20 cellular contexts compared by ENCODE assay signal in the genomic region with DNA sequence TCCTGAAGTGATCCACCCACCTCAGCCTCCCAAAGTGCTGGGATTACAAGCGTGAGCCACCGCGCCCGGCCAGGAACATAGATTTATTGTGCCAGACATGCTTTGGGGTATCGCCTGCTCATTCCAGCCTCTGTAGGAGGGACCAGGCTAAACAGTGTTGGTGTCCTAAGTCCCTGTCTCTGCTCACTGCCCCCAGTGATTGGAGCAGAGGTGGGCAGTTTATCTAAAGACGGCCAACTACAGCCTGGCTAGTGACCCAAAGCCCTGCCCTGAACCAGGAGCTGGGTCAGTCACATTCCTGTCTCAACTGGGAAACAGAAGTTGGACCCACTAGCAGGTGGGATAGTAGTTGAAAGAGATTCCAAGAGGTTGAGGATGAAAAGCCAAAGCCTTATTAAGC. TPM values are rescaled to one million over a fixed set of nuclear protein-coding genes. Genes with fewer than 3 reads are reported as not detected.
DNase-seq lines count a peak whose midpoint lies in the region; ATAC-seq, FAIRE-seq and TF ChIP-seq lines count a peak whose summit lies in the region.
"Had no signal": no experiment of that assay in that cellular context is flagged by ENCODE, and none has a peak within 500 bp of the region (broad histone marks: within the 10 kb centered on the region; RNA-seq: fewer than 3 reads in every experiment).

No MANE protein-coding gene starts in this region.

- H3K9me3 Mint-ChIP-seq in activated naive CD8-positive, alpha-beta T cell treated with anti-CD3 and anti-CD28 coated beads, Interleukin-2, amount 50 U/mL, for 24 hours, result no peaks in the 10 kb centered on the region
- no peaks in the 10 kb centered on the region for H3K9me3 Mint-ChIP-seq in activated naive CD8-positive, alpha-beta T cell treated with anti-CD3 and anti-CD28 coated beads for 36 hours
- H3K9me3 Mint-ChIP-seq in Caco-2 (ENCODE audit: unreplicated experiment), result peaks cover 9% of the 10 kb centered on the region
- H3K9me3 Mint-ChIP-seq: CD4-positive, alpha-beta memory T cell; GM23338 had no signal

- H2BK5ac ChIP-seq in trophoblast cell (ENCODE audit: low read depth, low read length, poor library complexity), result no peak overlapping the region

- no peaks in the 10 kb centered on the region for H3K27me3 Mint-ChIP-seq in activated naive CD8-positive, alpha-beta T cell treated with anti-CD3 and anti-CD28 coated beads, Interleukin-2, amount 50 U/mL, for 24 hours
- H3K27me3 Mint-ChIP-seq in activated naive CD8-positive, alpha-beta T cell treated with anti-CD3 and anti-CD28 coated beads for 36 hours, result peaks cover 5% of the 10 kb centered on the region
- no peaks in the 10 kb centered on the region for H3K27me3 Mint-ChIP-seq in Caco-2 (ENCODE audit: insufficient read depth, unreplicated experiment)
- H3K27me3 Mint-ChIP-seq: CD4-positive, alpha-beta memory T cell had no signal

- POLR2A ChIA-PET in Caco-2 (lab: Charles Lee) (interaction anchor here (1.0 kb wide), 1 partner anchor 86 kb away, joined by 5 read pairs; no protein-coding TSS in a partner anchor), GM12878 (lab: Charles Lee) (no interaction called here)

- H3K79me2 ChIP-seq in GM12878 (ENCODE audit: control insufficient read depth, insufficient read depth, low read length) (no peaks in the 10 kb centered on the region), trophoblast cell (ENCODE audit: control insufficient read depth, insufficient read depth, low read length, poor library complexity) (peaks cover 19% of the 10 kb centered on the region)

- no peak for FAIRE-seq in GM12878 (lab: Jason Lieb, UNC)
- FAIRE-seq: A549, G401.6, GM19239 had no signal

- H3K4me3 Mint-ChIP-seq in activated naive CD8-positive, alpha-beta T cell treated with anti-CD3 and anti-CD28 coated beads, Interleukin-2, amount 50 U/mL, for 24 hours, result no peak overlapping the region
- no peak overlapping the region for H3K4me3 Mint-ChIP-seq in activated naive CD8-positive, alpha-beta T cell treated with anti-CD3 and anti-CD28 coated beads for 36 hours
- H3K4me3 Mint-ChIP-seq in Caco-2 (ENCODE audit: unreplicated experiment), result peak overlapping the region; percentile 15
- H3K4me3 Mint-ChIP-seq: CD4-positive, alpha-beta memory T cell; GM23338; H9 had no signal

- H2BK120ac ChIP-seq in trophoblast cell (ENCODE audit: insufficient read depth, low read length, poor library complexity), result peak overlapping the region; percentile 68

- H3K36me3 ChIP-seq in Caco-2 (ENCODE audit: control insufficient read depth, insufficient read depth, low read length) (no peaks in the 10 kb centered on the region), GM12878 (ENCODE audit: control insufficient read depth in 2 of 2, insufficient read depth in 2 of 2, low read length in 1 of 2) (no peaks in the 10 kb centered on the region), trophoblast cell (ENCODE audit: control insufficient read depth in 1 of 2, insufficient read depth in 2 of 2, low read length in 2 of 2) (no peaks in the 10 kb centered on the region)

- H2AFZ ChIP-seq in GM12878 (ENCODE audit: control insufficient read depth, low read depth, low read length) (no peak overlapping the region), trophoblast cell (ENCODE audit: insufficient read depth, low read length, poor library complexity) (no peak overlapping the region)
- H2AFZ ChIP-seq: GM23338 had no signal

- H2BK12ac ChIP-seq in trophoblast cell (ENCODE audit: low read length), result peak overlapping the region; percentile 86

- no peak for TF ChIP-seq EP300 in GM12878 (IDR thresholded peaks at IDR 0.05; ENCODE audit: borderline replicate concordance in 1 of 2, control insufficient read depth in 1 of 2, low read depth in 2 of 2, low read length in 2 of 2)

- H3K27ac ChIP-seq in GM12878 (ENCODE audit: control insufficient read depth, insufficient read depth) (no peak overlapping the region), trophoblast cell (ENCODE audit: low read depth, low read length) (no peak overlapping the region)

- RAD21 ChIA-PET in GM12878 (lab: Charles Lee; ENCODE audit: unreplicated experiment), result no interaction called here

- no peak overlapping the region for H4K12ac ChIP-seq in trophoblast cell (ENCODE audit: low read depth, low read length)

- peak overlapping the region; percentile 10 for H3K27ac Mint-ChIP-seq in activated naive CD8-positive, alpha-beta T cell treated with anti-CD3 and anti-CD28 coated beads, Interleukin-2, amount 50 U/mL, for 24 hours
- no peak overlapping the region for H3K27ac Mint-ChIP-seq in activated naive CD8-positive, alpha-beta T cell treated with anti-CD3 and anti-CD28 coated beads for 36 hours
- H3K27ac Mint-ChIP-seq in Caco-2 (ENCODE audit: unreplicated experiment), result peak overlapping the region; percentile 92
- H3K27ac Mint-ChIP-seq: CD4-positive, alpha-beta memory T cell; GM23338; H9 had no signal

- H3K9me3 ChIP-seq in Caco-2 (peaks cover 3% of the 10 kb centered on the region; the same call in 1 of the 2 replicates), GM12878 (replicated peaks; ENCODE audit: control insufficient read depth, insufficient read depth, low read length) (no peaks in the 10 kb centered on the region), trophoblast cell (ENCODE audit: insufficient read depth, low read depth, low read length) (no peaks in the 10 kb centered on the region)
- H3K9me3 ChIP-seq: A549 had no signal

- no peak overlapping the region for H3K23ac ChIP-seq in trophoblast cell (ENCODE audit: low read length)

- BruUV-seq in Caco-2 (replicated peaks; lab: Mats Ljungman, UMichigan) (no TSS peak), GM12878 (replicated peaks; lab: Mats Ljungman, UMichigan) (no TSS peak)

- no peak overlapping the region for H3K9ac ChIP-seq in GM12878 (ENCODE audit: control insufficient read depth, insufficient read depth, low read length)
- H3K9ac ChIP-seq in trophoblast cell (ENCODE audit: low read length), result no peak overlapping the region

- TF ChIP-seq RAD21 in GM12878 (IDR thresholded peaks at IDR 0.05; ENCODE audit: insufficient read depth, low read depth, low read length), result no peak

- TF ChIP-seq POLR2A in GM12878 (IDR thresholded peaks at IDR 0.05; ENCODE audit: low read depth, low read length), result no peak

- H3K4ac ChIP-seq in trophoblast cell (ENCODE audit: low read depth, low read length), result peak overlapping the region; percentile 1

- peaks cover 52% of the 10 kb centered on the region for H3K79me1 ChIP-seq in trophoblast cell (ENCODE audit: low read length)

- peak overlapping the region; percentile 56 for H4K91ac ChIP-seq in trophoblast cell (ENCODE audit: low read depth, low read length)

- no peak for ATAC-seq in activated naive CD8-positive, alpha-beta T cell treated with anti-CD3 and anti-CD28 coated beads, Interleukin-2, amount 50 U/mL, for 24 hours
- ATAC-seq in GM12878 (no peak), SK-N-SH treated with all-trans-retinoic acid at 6 μM for 48 hours (no peak)
- ATAC-seq: A549, GM23338, HCT116 had no signal

- no peaks in the 10 kb centered on the region for H3K36me3 Mint-ChIP-seq in activated naive CD8-positive, alpha-beta T cell treated with anti-CD3 and anti-CD28 coated beads, Interleukin-2, amount 50 U/mL, for 24 hours (ENCODE audit: low read depth)
- no peaks in the 10 kb centered on the region for H3K36me3 Mint-ChIP-seq in activated naive CD8-positive, alpha-beta T cell treated with anti-CD3 and anti-CD28 coated beads for 36 hours
- peaks cover 32% of the 10 kb centered on the region for H3K36me3 Mint-ChIP-seq in Caco-2 (ENCODE audit: insufficient read depth, unreplicated experiment)
- H3K36me3 Mint-ChIP-seq: CD4-positive, alpha-beta memory T cell had no signal

- H2AK5ac ChIP-seq in trophoblast cell (ENCODE audit: low read length), result peak overlapping the region; percentile 81

- H3K27me3 ChIP-seq in Caco-2 (replicated peaks; ENCODE audit: control insufficient read depth, insufficient read depth, low read length), result no peaks in the 10 kb centered on the region
- no peaks in the 10 kb centered on the region for H3K27me3 ChIP-seq in GM12878 (replicated peaks in 1 of 2; ENCODE audit: control insufficient read depth in 2 of 2, insufficient read depth in 2 of 2, low read length in 1 of 2)
- H3K27me3 ChIP-seq in trophoblast cell (ENCODE audit: insufficient read depth, low read length), result no peaks in the 10 kb centered on the region

- no peak overlapping the region for H4K8ac ChIP-seq in trophoblast cell (ENCODE audit: low read depth, low read length)

- H3K18ac ChIP-seq in trophoblast cell (ENCODE audit: low read length), result no peak overlapping the region

- in situ Hi-C loops in GM12878 (cut with MboI), result no loop called here

- SMC1A ChIA-PET in GM12878 (lab: Charles Lee; ENCODE audit: uncharacterized antibody, unreplicated experiment), result interaction anchor here (0.6 kb wide), 1 partner anchor 9 kb away, joined by 3 read pairs; no protein-coding TSS in a partner anchor

- peak overlapping the region; percentile 20 for H3K14ac ChIP-seq in trophoblast cell (ENCODE audit: low read length)

- no peak overlapping the region for H3K4me3 ChIP-seq in Caco-2 (ENCODE audit: low read depth, low read length)
- no peak overlapping the region for H3K4me3 ChIP-seq in GM12878
- no peak overlapping the region for H3K4me3 ChIP-seq in trophoblast cell (ENCODE audit: low read depth, low read length)
- H3K4me3 ChIP-seq: A549, GM23338 had no signal

- 68% methylated on average over 6 of the region's 6 CpGs for WGBS in GM12878 (ENCODE audit: insufficient coverage, insufficient replicate concordance, low lambda C conversion rate, missing lambda C conversion rate)
- no CpG with 5 or more reads among the region's 6 CpGs for WGBS in trophoblast cell (ENCODE audit: extremely low coverage, insufficient coverage, insufficient read length)

- no peak for DNase-seq in activated naive CD8-positive, alpha-beta T cell treated with anti-CD3 and anti-CD28 coated beads, Interleukin-2, amount 50 U/mL, for 24 hours
- DNase-seq in activated naive CD8-positive, alpha-beta T cell treated with anti-CD3 and anti-CD28 coated beads for 36 hours, result no peak
- DNase-seq in Caco-2 (peak; percentile 48 to 71), GM12878 (ENCODE audit: low read depth, low spot score) (no peak), trophoblast cell (no peak), AML-193 (lab: John Stamatoyannopoulos, UW) (no peak)
- DNase-seq: 8988T; ACHN; C1 segment of cervical spinal cord; CD4-positive, alpha-beta memory T cell; COR-L47; DMS153; DND-41; H9 had no signal

- H3K4me2 ChIP-seq in GM12878 (ENCODE audit: control insufficient read depth, insufficient read depth) (no peak overlapping the region), trophoblast cell (ENCODE audit: low read length) (no peak overlapping the region)
- H3K4me2 ChIP-seq: GM23338 had no signal

- intact Hi-C loops in Caco-2 (cut with micrococcal nuclease; ENCODE audit: unreplicated experiment) (no loop called here), GM12878 (cut with micrococcal nuclease; ENCODE audit: unreplicated experiment) (no loop called here)

- no peak for TF ChIP-seq CTCF in Caco-2 (IDR thresholded peaks at IDR 0.05; ENCODE audit: insufficient read depth in 1 of 2, low read depth in 1 of 2, low read length in 1 of 2, severe bottlenecking in 1 of 2, unreplicated experiment in 1 of 2)
- no peak for TF ChIP-seq CTCF in GM12878 (IDR thresholded peaks at IDR 0.05 in 2 of 3, conservative IDR thresholded peaks at IDR 0.05 in 1 of 3; ENCODE audit: control insufficient read depth in 2 of 3, extremely low read depth in 1 of 3, insufficient read depth in 1 of 3, low read depth in 3 of 3, low read length in 3 of 3)

- H3K4me1 ChIP-seq in Caco-2 (peaks cover 86% of the 10 kb centered on the region), GM12878 (ENCODE audit: control insufficient read depth, insufficient read depth, low read length) (peaks cover 25% of the 10 kb centered on the region), trophoblast cell (ENCODE audit: control insufficient read depth in 1 of 2, insufficient read depth in 2 of 2, low read length in 2 of 2) (peaks cover 34 to 41% of the 10 kb centered on the region in 2 experiments)

- CTCF ChIA-PET in Caco-2 (lab: Charles Lee) (interaction anchor here (0.8 kb wide), 1 partner anchor 91 kb away, joined by 6 read pairs; no protein-coding TSS in a partner anchor), GM12878 (lab: Yijun Ruan, JAX) (no interaction called here)

- peaks cover 13% of the 10 kb centered on the region for H3K4me1 Mint-ChIP-seq in activated naive CD8-positive, alpha-beta T cell treated with anti-CD3 and anti-CD28 coated beads, Interleukin-2, amount 50 U/mL, for 24 hours
- H3K4me1 Mint-ChIP-seq in activated naive CD8-positive, alpha-beta T cell treated with anti-CD3 and anti-CD28 coated beads for 36 hours, result peaks cover 14% of the 10 kb centered on the region
- peaks cover 71% of the 10 kb centered on the region for H3K4me1 Mint-ChIP-seq in Caco-2 (ENCODE audit: low read depth, unreplicated experiment)

- no peaks in the 10 kb centered on the region for H4K20me1 ChIP-seq in GM12878 (ENCODE audit: control insufficient read depth, insufficient read depth)

RNA-seq across cellular contexts. Expression of gene ETV4, which starts 36.3 kb away (rescaled TPM):
- total RNA-seq in activated naive CD8-positive, alpha-beta T cell treated with anti-CD3 and anti-CD28 coated beads for 36 hours, result 1 to 10 TPM; 7.5 to 7.8 TPM
- total RNA-seq in Caco-2 (2022), result 37.8 and 48.5 TPM in 2 replicates
- total RNA-seq in GM12878 (2013; cell fraction: nucleolus; rRNA removed), result 4.9 and 5.0 TPM in 2 replicates
- 1.8 and 2.3 TPM in 2 replicates for total RNA-seq in GM12878 (2014; rRNA removed)
- total RNA-seq in GM12878 (2014; rRNA removed; fragmentation: Illumina TruSeq; extraction: Trizol), result 0.67 and 0.88 TPM in 2 replicates
- total RNA-seq in GM12878 (2021), result 2.2 TPM in 2 replicates
- 1.4 TPM for polyA plus RNA-seq in GM12878 (2011; ENCODE audit: low read depth)
- polyA plus RNA-seq in GM12878 (2011; rRNA removed), result 7.0 and 14.5 TPM in 2 replicates
- polyA plus RNA-seq in GM12878 (2011; cell fraction: cytosol; rRNA removed), result 17.3 and 18.0 TPM in 2 replicates
- 24.4 and 27.7 TPM in 2 replicates for polyA plus RNA-seq in GM12878 (2011; cell fraction: nucleus; rRNA removed)
- 1.1 and 2.4 TPM in 2 replicates for polyA plus RNA-seq in GM12878 (2012)
- polyA plus RNA-seq in GM12878 (2014; fragmentation: Illumina TruSeq; extraction: Trizol), result 0.92 and 1.3 TPM in 2 replicates
- under 1 TPM; 0.19 to 0.49 TPM for polyA plus RNA-seq in GM12878 (2014; fragmentation: Nextera tagmentation; extraction: Ambion mirVana)
- 1.7 and 2.4 TPM in 2 replicates for polyA plus RNA-seq in GM12878 (2014; rRNA removed)
- 1 to 10 TPM; 1.7 to 1.9 TPM for polyA plus RNA-seq in GM12878 (2016; fragmentation: Nextera tagmentation; extraction: Ambion mirVana)
- polyA minus RNA-seq in GM12878 (2011; rRNA and poly(A)+ RNA removed), result 5.2 and 11.6 TPM in 2 replicates
- 5.4 and 6.8 TPM in 2 replicates for polyA minus RNA-seq in GM12878 (2011; cell fraction: cytosol; rRNA and poly(A)+ RNA removed)
- polyA minus RNA-seq in GM12878 (2011; cell fraction: nucleus; rRNA and poly(A)+ RNA removed), result 3.3 and 4.2 TPM in 2 replicates
- polyA plus RNA-seq in trophoblast cell (2013), result 43.4 and 44.7 TPM in 2 replicates
- total RNA-seq: CD4-positive, alpha-beta memory T cell had no signal
- polyA plus RNA-seq: CD4-positive, alpha-beta memory T cell had no signal

Comparison
In these comparisons a context has a peak if more than half of its experiments do, and no peak if none do; other contexts are left out.
1. DNase-seq: peak in Caco-2 (2 of 2); none in activated naive CD8-positive, alpha-beta T cell treated with anti-CD3 and anti-CD28 coated beads, Interleukin-2, amount 50 U/mL, for 24 hours (single experiment), activated naive CD8-positive, alpha-beta T cell treated with anti-CD3 and anti-CD28 coated beads for 36 hours (single experiment), GM12878 (single experiment), trophoblast cell (0 of 2) and AML-193 (0 of 2).